8 cellular contexts compared by ENCODE assay signal in genomic region chr17:16584273-16584995, GRCh38. TPM values are rescaled to one million over a fixed set of nuclear protein-coding genes. Genes with fewer than 3 reads are reported as not detected.
DNase-seq lines count a peak whose midpoint lies in the region; ATAC-seq and TF ChIP-seq lines count a peak whose summit lies in the region.

No MANE protein-coding gene starts in this region.

- intact Hi-C loops in dendritic cell treated with granulocyte-macrophage colony-stimulating factor and Interleukin-4, amounts not matched to agents 40 ng/mL and 50 ng/mL, for 4 days (cut with micrococcal nuclease), result loop anchor here (1.0 to 10.0 kb wide), 2 partner anchors 15 to 70 kb away; partner anchors contain the start of genes ZNF287 and ZNF624
- intact Hi-C loops in left colon (cut with DNase I, micrococcal nuclease), result loop anchor here in 1 of 2 donors (5.0 kb wide), 1 partner anchor 47 kb away; no protein-coding TSS in a partner anchor

- no peaks in the 10 kb centered on the region for H4K20me1 ChIP-seq in H9 (ENCODE audit: control insufficient read depth, insufficient read depth, insufficient read length)

- H3K4me2 ChIP-seq in H9 (ENCODE audit: insufficient read depth, insufficient read length, low read length), result peak overlapping the region; percentile 48

- H3K14ac ChIP-seq in H9 (ENCODE audit: insufficient read depth, low read length), result no peak overlapping the region

- peaks cover 7% of the 10 kb centered on the region for H3K23me2 ChIP-seq in H9 (ENCODE audit: insufficient read length, low read depth, low read length, poor library complexity, severe bottlenecking)

- H3K4ac ChIP-seq in H9 (ENCODE audit: low read depth, low read length), result no peak overlapping the region

- H3K4me1 ChIP-seq in H9 (ENCODE audit: insufficient read depth, low read length), result no peaks in the 10 kb centered on the region

- H4K5ac ChIP-seq in H9 (ENCODE audit: insufficient read length, low read depth, low read length), result no peak overlapping the region

- no peaks in the 10 kb centered on the region for H3K9me3 ChIP-seq in H9 (ENCODE audit: control insufficient read depth, low read depth, low read length)

- DNase-seq in AML-193 (lab: John Stamatoyannopoulos, UW) (peak; percentile 37 to 41), H9 (peak; percentile 96), NCI-H510A treated with DMSO at 0.1 percent for 48 hours (lab: John Stamatoyannopoulos, UW) (peak; percentile 87), left colon (peak; percentile 91 to 94)
- peak; percentile 87 to 88 for DNase-seq in activated CD4-positive, alpha-beta T cell treated with anti-CD3 and anti-CD28 coated beads, Interleukin-2, amount 50 U/mL, for 24 hours (ENCODE audit: low read depth in 1 of 2, low spot score in 1 of 2)
- DNase-seq in stimulated activated CD4-positive, alpha-beta T cell treated with anti-CD3 and anti-CD28 coated beads, Interleukin-15, amount 100 ng/mL, for 48 hours (ENCODE audit: low read depth in 2 of 2), result peak; percentile 90 to 93

- H3K9ac ChIP-seq in H9 (ENCODE audit: extremely low read depth, insufficient read length, low read length), result peak overlapping the region; percentile 33

- peak overlapping the region; percentile 71 to 74 for H3K4me3 Mint-ChIP-seq in H9
- peak overlapping the region; percentile 60 for H3K4me3 Mint-ChIP-seq in dendritic cell treated with granulocyte-macrophage colony-stimulating factor and Interleukin-4, amounts not matched to agents 40 ng/mL and 50 ng/mL, for 4 days

- no CpG with 5 or more reads among the region's 39 CpGs for WGBS in H9 (ENCODE audit: extremely low coverage, insufficient read length, low lambda C conversion rate)

- H2BK12ac ChIP-seq in H9 (ENCODE audit: insufficient read length, low read depth, low read length), result no peak overlapping the region

- no peak overlapping the region for H4K8ac ChIP-seq in H9 (replicated peaks; ENCODE audit: insufficient read length, low read depth, low read length)

- no peaks in the 10 kb centered on the region for H3K79me1 ChIP-seq in H9 (ENCODE audit: insufficient read depth, low read depth, low read length, poor library complexity, severe bottlenecking)

- H3K27me3 Mint-ChIP-seq in H9 (ENCODE audit: low read depth), result peaks cover 48% of the 10 kb centered on the region
- H3K27me3 Mint-ChIP-seq in dendritic cell treated with granulocyte-macrophage colony-stimulating factor and Interleukin-4, amounts not matched to agents 40 ng/mL and 50 ng/mL, for 4 days, result peaks cover 59% of the 10 kb centered on the region

- H4K91ac ChIP-seq in H9 (ENCODE audit: insufficient read length, low read depth, low read length), result no peak overlapping the region

- TF ChIP-seq CTCF in H9 (conservative IDR thresholded peaks at IDR 0.05), result peak; percentile 94

- H3K9me3 Mint-ChIP-seq in H9, result peaks cover 5 to 6% of the 10 kb centered on the region in 2 experiments; a peak in 4 of 5 replicates
- H3K9me3 Mint-ChIP-seq in dendritic cell treated with granulocyte-macrophage colony-stimulating factor and Interleukin-4, amounts not matched to agents 40 ng/mL and 50 ng/mL, for 4 days, result peaks cover 25% of the 10 kb centered on the region

- H3K4me1 Mint-ChIP-seq in H9, result peaks cover 12 to 24% of the 10 kb centered on the region in 2 experiments
- H3K4me1 Mint-ChIP-seq in dendritic cell treated with granulocyte-macrophage colony-stimulating factor and Interleukin-4, amounts not matched to agents 40 ng/mL and 50 ng/mL, for 4 days (ENCODE audit: low read depth), result peaks cover 28% of the 10 kb centered on the region

- no peaks in the 10 kb centered on the region for H3K79me2 ChIP-seq in H9 (ENCODE audit: insufficient read depth, low read length)

- peak overlapping the region; percentile 30 for H3K18ac ChIP-seq in H9 (ENCODE audit: insufficient read length, low read depth, low read length)

- no peak overlapping the region for H3K23ac ChIP-seq in H9 (ENCODE audit: insufficient read length, low read depth, low read length)

- peak; percentile 97 for ATAC-seq in left colon
- no peak for ATAC-seq in GM21528 (IDR thresholded peaks at IDR 0.05; ENCODE audit: low FRiP score, unreplicated experiment)

- H2BK5ac ChIP-seq in H9 (ENCODE audit: insufficient read length, low read length), result no peak overlapping the region

- no peak overlapping the region for H2BK15ac ChIP-seq in H9 (ENCODE audit: low read depth, low read length)

- H2BK120ac ChIP-seq in H9 (ENCODE audit: low read depth, low read length, poor library complexity, severe bottlenecking), result no peak overlapping the region

- H3K56ac ChIP-seq in H9 (ENCODE audit: insufficient read length, low read depth, low read length), result no peak overlapping the region

- peaks cover 5% of the 10 kb centered on the region; the same call in 1 of the 2 replicates for H3K27me3 ChIP-seq in H9 (ENCODE audit: insufficient read depth, low read length)

- no peak overlapping the region for H2AK5ac ChIP-seq in H9 (ENCODE audit: insufficient read length, low read length)

- no peak overlapping the region for H3T11ph ChIP-seq in H9 (ENCODE audit: low read length)

- peak overlapping the region; percentile 68 for H2AFZ ChIP-seq in H9 (ENCODE audit: low read length)

- H3K36me3 Mint-ChIP-seq in H9 (ENCODE audit: insufficient read depth in 1 of 3, low read depth in 3 of 3), result peaks cover 0 to 2% (median 0%) of the 10 kb centered on the region in 3 experiments; a peak in 2 of 7 replicates
- no peaks in the 10 kb centered on the region for H3K36me3 Mint-ChIP-seq in dendritic cell treated with granulocyte-macrophage colony-stimulating factor and Interleukin-4, amounts not matched to agents 40 ng/mL and 50 ng/mL, for 4 days (ENCODE audit: low read depth)

- H3K27ac ChIP-seq in H9 (ENCODE audit: insufficient read length, low read depth, low read length), result no peak overlapping the region

- H3K27ac Mint-ChIP-seq in H9, result no peak overlapping the region; a peak in 1 of 7 replicates
- H3K27ac Mint-ChIP-seq in dendritic cell treated with granulocyte-macrophage colony-stimulating factor and Interleukin-4, amounts not matched to agents 40 ng/mL and 50 ng/mL, for 4 days, result no peak overlapping the region

- H2BK20ac ChIP-seq in H9 (ENCODE audit: low read depth, low read length, poor library complexity, severe bottlenecking), result no peak overlapping the region

RNA-seq across cellular contexts. Expression of gene ZNF287, which starts 15.4 kb away (rescaled TPM):
- total RNA-seq in H9 (2021), result 4.8 and 7.1 TPM in 2 replicates
- total RNA-seq in left colon, result 1 to 10 TPM; 3.1 to 3.8 TPM

Comparison
In these comparisons a context has a peak if more than half of its experiments do, and no peak if none do; other contexts are left out.
1. DNase-seq: peak in every context shown above with its lines; median percentile 96 in H9; 92 in left colon; 92 in stimulated activated CD4-positive, alpha-beta T cell treated with anti-CD3 and anti-CD28 coated beads, Interleukin-15, amount 100 ng/mL, for 48 hours; 88 in activated CD4-positive, alpha-beta T cell treated with anti-CD3 and anti-CD28 coated beads, Interleukin-2, amount 50 U/mL, for 24 hours; 87 in NCI-H510A treated with DMSO at 0.1 percent for 48 hours; 39 in AML-193.